8 cellular contexts compared by ENCODE assay signal in genomic region chr13:48412881-48413351, GRCh38. TPM values are rescaled to one million over a fixed set of nuclear protein-coding genes. Genes with fewer than 3 reads are reported as not detected.
DNase-seq lines count a peak whose midpoint lies in the region; ATAC-seq and TF ChIP-seq lines count a peak whose summit lies in the region.

Gene LPAR6, minus strand, starts transcription at chr13:48413113. Its CDS starts 690 bp downstream, at chr13:48412423.

- H3K4me3 Mint-ChIP-seq in MCF 10A (ENCODE audit: unreplicated experiment) (peak within 1 kb of the TSS; percentile 96), immature natural killer cell (peak within 1 kb of the TSS; percentile 93 to 99 (median 97))

- peaks cover 18% of the 10 kb centered on the region for H3K36me3 Mint-ChIP-seq in MCF 10A (ENCODE audit: insufficient read depth, unreplicated experiment)
- H3K36me3 Mint-ChIP-seq in immature natural killer cell = peaks cover 8 to 23% (median 22%) of the 10 kb centered on the region in 3 donors

- no peaks in the 10 kb centered on the region for H3K9me3 ChIP-seq in gastrocnemius medialis

- peaks cover 0 to 7% of the 10 kb centered on the region in 2 donors for H3K36me3 ChIP-seq in gastrocnemius medialis

- no peaks in the 10 kb centered on the region for H3K27me3 Mint-ChIP-seq in MCF 10A (ENCODE audit: insufficient read depth, unreplicated experiment)
- peaks cover 0 to 7% (median 2%) of the 10 kb centered on the region in 3 donors for H3K27me3 Mint-ChIP-seq in immature natural killer cell (ENCODE audit: low read depth in 3 of 3)

- no peaks in the 10 kb centered on the region for H3K27me3 ChIP-seq in gastrocnemius medialis

- peak within 1 kb of the TSS; percentile 66 for H3K4me3 ChIP-seq in AG10803 (ENCODE audit: low read length)
- peak within 1 kb of the TSS; percentile 51 for H3K4me3 ChIP-seq in LNCaP clone FGC (ENCODE audit: low read depth, low read length)
- peak within 1 kb of the TSS; percentile 46 to 52 (median 50) for H3K4me3 ChIP-seq in gastrocnemius medialis

- no peak for TF ChIP-seq CTCF in AG10803 (conservative IDR thresholded peaks at IDR 0.05; ENCODE audit: low read length)
- no peak for TF ChIP-seq CTCF in LNCaP clone FGC (IDR thresholded peaks at IDR 0.05; ENCODE audit: control insufficient read depth, extremely low read depth, insufficient read depth)
- TF ChIP-seq CTCF in MCF 10A (IDR thresholded peaks at IDR 0.05; ENCODE audit: unreplicated experiment) = no peak
- no peak for TF ChIP-seq CTCF in gastrocnemius medialis (IDR thresholded peaks at IDR 0.05 in 4 of 5, conservative IDR thresholded peaks at IDR 0.05 in 1 of 5)

- POLR2A ChIA-PET in MCF 10A (lab: Yijun Ruan, JAX) = interaction anchor here (0.6 to 2.5 kb wide), 33 partner anchors 8 to 1878 kb away, joined by 3 to 42 read pairs (median 5); partner anchors contain the start of genes RB1 and RCBTB2

- H3K4me1 Mint-ChIP-seq in MCF 10A (ENCODE audit: insufficient read depth, unreplicated experiment) (peaks cover 20% of the 10 kb centered on the region), immature natural killer cell (peaks cover 47 to 76% of the 10 kb centered on the region in 2 donors)

- ATAC-seq in gastrocnemius medialis (peak; percentile 82 to 89), HG02763 (IDR thresholded peaks at IDR 0.05; ENCODE audit: unreplicated experiment) (no peak), GM21381 (IDR thresholded peaks at IDR 0.05; ENCODE audit: unreplicated experiment) (no peak)

- peaks cover 5% of the 10 kb centered on the region for H3K9me3 Mint-ChIP-seq in MCF 10A (ENCODE audit: unreplicated experiment)
- no peaks in the 10 kb centered on the region for H3K9me3 Mint-ChIP-seq in immature natural killer cell

- CTCF ChIA-PET in MCF 10A (lab: Yijun Ruan, JAX) = interaction anchor here (0.6 to 1.2 kb wide), 7 partner anchors 9 to 166 kb away, joined by 3 to 5 read pairs (median 4); no protein-coding TSS in a partner anchor

- peak; percentile 60 to 84 for TF ChIP-seq POLR2A in gastrocnemius medialis (IDR thresholded peaks at IDR 0.05)

- no peaks in the 10 kb centered on the region for H3K4me1 ChIP-seq in gastrocnemius medialis

- DNase-seq in AG10803 (ENCODE audit: low read depth) (peak; percentile 53), LNCaP clone FGC (ENCODE audit: low read depth) (peak; percentile 74), MCF 10A (ENCODE audit: unreplicated experiment) (peak; percentile 64), immature natural killer cell (peak; percentile 25 to 31 (median 26)), gastrocnemius medialis (no peak), germinal center (ENCODE audit: low spot score) (no peak)

- BruUV-seq in MCF 10A (replicated peaks; lab: Mats Ljungman, UMichigan) = no TSS peak

- H3K27ac Mint-ChIP-seq in MCF 10A (ENCODE audit: low read depth, unreplicated experiment) (peak within 1 kb of the TSS; percentile 97), immature natural killer cell (peak within 1 kb of the TSS; percentile 93 to 99 (median 96))

- in situ Hi-C loops in gastrocnemius medialis (cut with MboI; ENCODE audit: low sequenced_read_pairs in 4 of 4) = loop anchor here in 1 of 4 donors (25.0 kb wide), 1 partner anchor 174 kb away; no protein-coding TSS in a partner anchor

- intact Hi-C loops in MCF 10A (cut with micrococcal nuclease) (loop anchor here (5.0 kb wide), 1 partner anchor 176 kb away; no protein-coding TSS in a partner anchor), gastrocnemius medialis (cut with DNase I; ENCODE audit: low total_unique reads) (loop anchor here (5.0 kb wide), 1 partner anchor 79 kb away; no protein-coding TSS in a partner anchor)

- H3K27ac ChIP-seq in gastrocnemius medialis = peak within 1 kb of the TSS; percentile 49 to 70 (median 62)

RNA-seq across cellular contexts. Expression of gene LPAR6, which starts in this region (rescaled TPM):
- total RNA-seq in MCF 10A (2022) = 2.2 and 3.1 TPM in 2 replicates
- 10 to 100 TPM in 2 of 3 donors, 1 to 10 TPM in 1; 9.4 to 19.3 (median 14.6) TPM for polyA plus RNA-seq in immature natural killer cell
- total RNA-seq in gastrocnemius medialis = 10 to 100 TPM in 1 of 4 donors, 1 to 10 TPM in 3; 4.1 to 20.6 (median 6.1) TPM

Comparison
In these comparisons a context has a peak if more than half of its experiments do, and no peak if none do; other contexts are left out.
1. DNase-seq: peak in AG10803 (single experiment), LNCaP clone FGC (single experiment), MCF 10A (single experiment) and immature natural killer cell (3 of 3); none in gastrocnemius medialis (0 of 2) and germinal center (single experiment).
2. ATAC-seq: peak in gastrocnemius medialis (2 of 2); none in HG02763 (single experiment) and GM21381 (single experiment).
3. Peak in every context shown above with its lines, with median percentiles within 50 percentile points of each other: H3K4me3 ChIP-seq.